ENCODE assay signal across 14 cellular contexts in genomic region chr20:61753196-61753942, GRCh38.
DNase-seq lines count a peak whose midpoint lies in the region; FAIRE-seq and TF ChIP-seq lines count a peak whose summit lies in the region.
"Had no signal": no experiment of that assay in that cellular context is flagged by ENCODE, and none has a peak within 500 bp of the region (broad histone marks: within the 10 kb centered on the region; RNA-seq: fewer than 3 reads in every experiment).

No MANE protein-coding gene starts in this region.

- H2AFZ ChIP-seq in keratinocyte (ENCODE audit: control insufficient read depth, low read length), result no peak overlapping the region

- CTCF ChIA-PET in MCF 10A (lab: Yijun Ruan, JAX), result no interaction called here

- peaks cover 7% of the 10 kb centered on the region for H3K9me3 Mint-ChIP-seq in HFFc6
- peaks cover 5% of the 10 kb centered on the region for H3K9me3 Mint-ChIP-seq in MCF 10A (ENCODE audit: unreplicated experiment)

- no peaks in the 10 kb centered on the region for H3K79me2 ChIP-seq in keratinocyte (ENCODE audit: control insufficient read depth, insufficient read depth, low read length)

- H3K4me2 ChIP-seq in keratinocyte (ENCODE audit: control insufficient read depth, extremely low read depth, insufficient read depth, low read depth, low read length), result peak overlapping the region; percentile 17
- H3K4me2 ChIP-seq: A549 had no signal

- POLR2A ChIA-PET in MCF 10A (lab: Yijun Ruan, JAX), result interaction anchor here (1.0 kb wide), 1 partner anchor 26 kb away, joined by 3 read pairs; no protein-coding TSS in a partner anchor

- dilution Hi-C loops in keratinocyte (cut with MboI; ENCODE audit: extremely low pct_ligation_motif_present, low sequenced_read_pairs), result no loop called here

- H3K9me3 ChIP-seq in keratinocyte (ENCODE audit: control insufficient read depth, low read depth, low read length) (peaks cover 2% of the 10 kb centered on the region), testis (no peaks in the 10 kb centered on the region), suprapubic skin (no peaks in the 10 kb centered on the region)
- H3K9me3 ChIP-seq: A549, prostate gland had no signal

- no peak overlapping the region for H3K9ac ChIP-seq in keratinocyte (ENCODE audit: control insufficient read depth, extremely low read depth, insufficient read depth, low read length)

- no peaks in the 10 kb centered on the region for H3K9me1 ChIP-seq in keratinocyte (ENCODE audit: control insufficient read depth, extremely low read depth, insufficient read depth, low read length)

- H3K4me3 Mint-ChIP-seq in HFFc6 (no peak overlapping the region), MCF 10A (ENCODE audit: unreplicated experiment) (no peak overlapping the region)
- H3K4me3 Mint-ChIP-seq: activated naive CD4-positive, alpha-beta T cell treated with anti-CD3 and anti-CD28 coated beads for 36 hours had no signal

- intact Hi-C loops in MCF 10A (cut with micrococcal nuclease), result no loop called here
- intact Hi-C loops in testis (cut with DNase I; ENCODE audit: low total_unique reads), result no loop called here

- H3K36me3 ChIP-seq in keratinocyte (ENCODE audit: control insufficient read depth in 2 of 2, extremely low read depth in 1 of 2, insufficient read depth in 2 of 2, low read length in 2 of 2) (no peaks in the 10 kb centered on the region), testis (ENCODE audit: low read depth, missing control alignments) (no peaks in the 10 kb centered on the region), suprapubic skin (no peaks in the 10 kb centered on the region)
- H3K36me3 ChIP-seq: prostate gland had no signal

- TF ChIP-seq EP300 in suprapubic skin (IDR thresholded peaks at IDR 0.05), result no peak

- H3K27me3 Mint-ChIP-seq in HFFc6 (ENCODE audit: insufficient read depth) (no peaks in the 10 kb centered on the region), MCF 10A (ENCODE audit: insufficient read depth, unreplicated experiment) (no peaks in the 10 kb centered on the region)

- H3K27ac Mint-ChIP-seq in HFFc6 (no peak overlapping the region), MCF 10A (ENCODE audit: low read depth, unreplicated experiment) (no peak overlapping the region)
- H3K27ac Mint-ChIP-seq: activated naive CD4-positive, alpha-beta T cell treated with anti-CD3 and anti-CD28 coated beads for 36 hours had no signal

- no peak overlapping the region for H3K4me3 ChIP-seq in keratinocyte (ENCODE audit: control insufficient read depth in 2 of 3, extremely low read depth in 1 of 3, insufficient read depth in 2 of 3, low read depth in 1 of 3, low read length in 3 of 3)
- no peak overlapping the region for H3K4me3 ChIP-seq in testis
- no peak overlapping the region for H3K4me3 ChIP-seq in suprapubic skin
- H3K4me3 ChIP-seq: A549, prostate gland had no signal

- H4K20me1 ChIP-seq in keratinocyte (ENCODE audit: control insufficient read depth, extremely low read depth, insufficient read depth, low read length), result no peaks in the 10 kb centered on the region

- BruUV-seq in MCF 10A (replicated peaks; lab: Mats Ljungman, UMichigan), result no TSS peak

- no peak for TF ChIP-seq CTCF in HFFc6 (IDR thresholded peaks at IDR 0.05)
- TF ChIP-seq CTCF in MCF 10A (IDR thresholded peaks at IDR 0.05; ENCODE audit: unreplicated experiment), result no peak
- no peak for TF ChIP-seq CTCF in keratinocyte (optimal IDR thresholded peaks at IDR 0.05 in 1 of 3, IDR thresholded peaks at IDR 0.05 in 1 of 3, conservative IDR thresholded peaks at IDR 0.05 in 1 of 3; ENCODE audit: extremely low read depth in 1 of 3, insufficient read depth in 2 of 3, low read length in 3 of 3)
- no peak for TF ChIP-seq CTCF in testis (IDR thresholded peaks at IDR 0.05)
- no peak for TF ChIP-seq CTCF in suprapubic skin (IDR thresholded peaks at IDR 0.05)

- H3K27me3 ChIP-seq in keratinocyte (ENCODE audit: control insufficient read depth, extremely low read depth, insufficient read depth, low read length) (no peaks in the 10 kb centered on the region), testis (no peaks in the 10 kb centered on the region), suprapubic skin (peaks cover 6% of the 10 kb centered on the region)

- FAIRE-seq in keratinocyte (lab: Jason Lieb, UNC), result peak; percentile 65
- FAIRE-seq: A549, islet of Langerhans had no signal

- H3K27ac ChIP-seq in keratinocyte (ENCODE audit: control insufficient read depth, insufficient read depth, low read length) (no peak overlapping the region), testis (no peak overlapping the region), suprapubic skin (no peak overlapping the region)
- H3K27ac ChIP-seq: A549, prostate gland had no signal

- DNase-seq in A172 (ENCODE audit: low spot score), result peak; percentile 90
- DNase-seq in HFFc6, result peak; percentile 11
- peak; percentile 23 for DNase-seq in MCF 10A (ENCODE audit: unreplicated experiment)
- no peak for DNase-seq in keratinocyte (ENCODE audit: low read depth, low spot score)
- no peak for DNase-seq in HUDEP-2 (lab: John Stamatoyannopoulos, UW; ENCODE audit: unreplicated experiment in 76 of 76)
- DNase-seq in testis, result no peak
- DNase-seq in suprapubic skin (ENCODE audit: low spot score in 2 of 2), result no peak
- DNase-seq in occipital lobe (lab: John Stamatoyannopoulos, UW), result no peak
- DNase-seq: activated CD4-positive, CD25-positive, alpha-beta regulatory T cell treated with anti-CD3 and anti-CD28 coated beads, Interleukin-2, amount 50 U/mL, for 72 hours; activated naive CD4-positive, alpha-beta T cell treated with anti-CD3 and anti-CD28 coated beads for 36 hours; effector memory CD4-positive, alpha-beta T cell had no signal

- H3K4me1 ChIP-seq in keratinocyte (ENCODE audit: control insufficient read depth, extremely low read depth, insufficient read depth, low read length) (peaks cover 12% of the 10 kb centered on the region), testis (no peaks in the 10 kb centered on the region), suprapubic skin (no peaks in the 10 kb centered on the region)
- H3K4me1 ChIP-seq: A549, prostate gland had no signal

- H3K4me1 Mint-ChIP-seq in HFFc6 (ENCODE audit: low read depth), result peaks cover 13% of the 10 kb centered on the region
- peaks cover 21% of the 10 kb centered on the region for H3K4me1 Mint-ChIP-seq in MCF 10A (ENCODE audit: insufficient read depth, unreplicated experiment)

- 71 to 76% methylated on average over 14 of the region's 14 CpGs for whole genome bisulfite sequencing in testis, 2 donors
- 57% methylated on average over 14 of the region's 14 CpGs for WGBS in suprapubic skin

- TF ChIP-seq POLR2A in testis (IDR thresholded peaks at IDR 0.05), result no peak
- no peak for TF ChIP-seq POLR2A in suprapubic skin (IDR thresholded peaks at IDR 0.05)

- H3K36me3 Mint-ChIP-seq in HFFc6 (ENCODE audit: low read depth), result no peaks in the 10 kb centered on the region
- no peaks in the 10 kb centered on the region for H3K36me3 Mint-ChIP-seq in MCF 10A (ENCODE audit: insufficient read depth, unreplicated experiment)

Comparison
In these comparisons a context has a peak if more than half of its experiments do, and no peak if none do; other contexts are left out.
1. DNase-seq: peak in A172 (single experiment), HFFc6 (single experiment) and MCF 10A (single experiment); none in keratinocyte (single experiment), HUDEP-2 (0 of 76), testis (single experiment), suprapubic skin (0 of 2) and occipital lobe (single experiment).